ENCODE assay signal across 2 cellular contexts in genomic region chr4:67765928-67766327, GRCh38.
TF ChIP-seq lines count a peak whose summit lies in the region.

No MANE protein-coding gene starts in this region.

TF ChIP-seq in SK-N-SH treated with all-trans-retinoic acid at 6 μM for 48 hours, 23 proteins besides CTCF, POLR2A, EP300 and RAD21 (continued from another document):
- no peak for TF ChIP-seq OSR1 (CRISPR knock-in tag; IDR thresholded peaks at IDR 0.05)
- no peak for TF ChIP-seq ARNTL (CRISPR knock-in tag; IDR thresholded peaks at IDR 0.05; ENCODE audit: borderline replicate concordance, low read depth)
- TF ChIP-seq PATZ1 (CRISPR knock-in tag; IDR thresholded peaks at IDR 0.05; ENCODE audit: borderline replicate concordance), result no peak
- TF ChIP-seq ZNF565 (CRISPR knock-in tag; conservative IDR thresholded peaks at IDR 0.05; ENCODE audit: low read depth), result no peak
- no peak for TF ChIP-seq BACH2 (CRISPR knock-in tag; IDR thresholded peaks at IDR 0.05; ENCODE audit: borderline replicate concordance)
- no peak for TF ChIP-seq TSHZ2 (CRISPR knock-in tag; IDR thresholded peaks at IDR 0.05)
- TF ChIP-seq SNAI2 (CRISPR knock-in tag; IDR thresholded peaks at IDR 0.05), result no peak
- no peak for TF ChIP-seq CSRNP3 (CRISPR knock-in tag; IDR thresholded peaks at IDR 0.05)
- no peak for TF ChIP-seq ZFP3 (CRISPR knock-in tag; IDR thresholded peaks at IDR 0.05)
TF ChIP-seq in SK-N-SH treated with all-trans-retinoic acid at 6 μM for 48 hours: peak in this region for 0.

TF ChIP-seq in SK-N-SH, 30 proteins besides CTCF, POLR2A, EP300 and RAD21 (continued from another document):
- no peak for TF ChIP-seq YY1 (IDR thresholded peaks at IDR 0.05; ENCODE audit: low read depth)
- TF ChIP-seq ELF1 (IDR thresholded peaks at IDR 0.05), result no peak
- TF ChIP-seq USF1 (IDR thresholded peaks at IDR 0.05; ENCODE audit: borderline replicate concordance, low read depth), result no peak
- TF ChIP-seq REST (IDR thresholded peaks at IDR 0.05; ENCODE audit: low read depth, low read length), result no peak
